In the genomic region with DNA sequence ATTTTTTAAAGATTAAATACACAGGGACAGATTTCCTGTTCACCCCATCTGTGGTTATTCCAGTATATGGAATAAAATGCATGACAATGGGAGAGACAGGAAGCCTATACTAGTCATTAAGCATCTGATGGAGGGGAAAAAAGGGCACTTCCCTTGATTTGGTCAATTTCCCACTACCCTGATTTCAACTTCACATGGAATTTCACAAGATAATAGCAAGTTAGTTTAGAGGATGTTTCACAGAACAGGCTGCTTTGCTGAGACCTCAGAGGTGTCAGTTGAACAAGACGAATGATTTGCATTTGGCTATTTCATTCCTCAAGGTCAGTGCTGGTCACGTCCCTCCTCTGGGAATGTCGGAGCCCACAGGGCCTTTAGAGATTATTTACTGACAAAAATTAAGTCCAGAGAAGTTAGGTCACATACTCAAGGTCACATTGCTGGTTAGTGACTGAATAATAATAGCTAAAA, we compare ENCODE assay signal across 1 cellular context.
TF ChIP-seq lines count a peak whose summit lies in the region.

No MANE protein-coding gene starts in this region.

TF ChIP-seq in SK-N-SH, 30 proteins besides CTCF, POLR2A, EP300 and RAD21:
- TF ChIP-seq, protein P1, sequence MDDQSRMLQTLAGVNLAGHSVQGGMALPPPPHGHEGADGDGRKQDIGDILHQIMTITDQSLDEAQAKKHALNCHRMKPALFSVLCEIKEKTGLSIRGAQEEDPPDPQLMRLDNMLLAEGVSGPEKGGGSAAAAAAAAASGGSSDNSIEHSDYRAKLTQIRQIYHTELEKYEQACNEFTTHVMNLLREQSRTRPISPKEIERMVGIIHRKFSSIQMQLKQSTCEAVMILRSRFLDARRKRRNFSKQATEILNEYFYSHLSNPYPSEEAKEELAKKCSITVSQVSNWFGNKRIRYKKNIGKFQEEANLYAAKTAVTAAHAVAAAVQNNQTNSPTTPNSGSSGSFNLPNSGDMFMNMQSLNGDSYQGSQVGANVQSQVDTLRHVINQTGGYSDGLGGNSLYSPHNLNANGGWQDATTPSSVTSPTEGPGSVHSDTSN (IDR thresholded peaks at IDR 0.05), result peak; percentile 34; the same call in 1 of the 2 replicates
- TF ChIP-seq, protein P2, sequence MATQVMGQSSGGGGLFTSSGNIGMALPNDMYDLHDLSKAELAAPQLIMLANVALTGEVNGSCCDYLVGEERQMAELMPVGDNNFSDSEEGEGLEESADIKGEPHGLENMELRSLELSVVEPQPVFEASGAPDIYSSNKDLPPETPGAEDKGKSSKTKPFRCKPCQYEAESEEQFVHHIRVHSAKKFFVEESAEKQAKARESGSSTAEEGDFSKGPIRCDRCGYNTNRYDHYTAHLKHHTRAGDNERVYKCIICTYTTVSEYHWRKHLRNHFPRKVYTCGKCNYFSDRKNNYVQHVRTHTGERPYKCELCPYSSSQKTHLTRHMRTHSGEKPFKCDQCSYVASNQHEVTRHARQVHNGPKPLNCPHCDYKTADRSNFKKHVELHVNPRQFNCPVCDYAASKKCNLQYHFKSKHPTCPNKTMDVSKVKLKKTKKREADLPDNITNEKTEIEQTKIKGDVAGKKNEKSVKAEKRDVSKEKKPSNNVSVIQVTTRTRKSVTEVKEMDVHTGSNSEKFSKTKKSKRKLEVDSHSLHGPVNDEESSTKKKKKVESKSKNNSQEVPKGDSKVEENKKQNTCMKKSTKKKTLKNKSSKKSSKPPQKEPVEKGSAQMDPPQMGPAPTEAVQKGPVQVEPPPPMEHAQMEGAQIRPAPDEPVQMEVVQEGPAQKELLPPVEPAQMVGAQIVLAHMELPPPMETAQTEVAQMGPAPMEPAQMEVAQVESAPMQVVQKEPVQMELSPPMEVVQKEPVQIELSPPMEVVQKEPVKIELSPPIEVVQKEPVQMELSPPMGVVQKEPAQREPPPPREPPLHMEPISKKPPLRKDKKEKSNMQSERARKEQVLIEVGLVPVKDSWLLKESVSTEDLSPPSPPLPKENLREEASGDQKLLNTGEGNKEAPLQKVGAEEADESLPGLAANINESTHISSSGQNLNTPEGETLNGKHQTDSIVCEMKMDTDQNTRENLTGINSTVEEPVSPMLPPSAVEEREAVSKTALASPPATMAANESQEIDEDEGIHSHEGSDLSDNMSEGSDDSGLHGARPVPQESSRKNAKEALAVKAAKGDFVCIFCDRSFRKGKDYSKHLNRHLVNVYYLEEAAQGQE (IDR thresholded peaks at IDR 0.05; ENCODE audit: low read depth, low read length), result no peak
